8 cellular contexts compared by ENCODE assay signal in the genomic region with DNA sequence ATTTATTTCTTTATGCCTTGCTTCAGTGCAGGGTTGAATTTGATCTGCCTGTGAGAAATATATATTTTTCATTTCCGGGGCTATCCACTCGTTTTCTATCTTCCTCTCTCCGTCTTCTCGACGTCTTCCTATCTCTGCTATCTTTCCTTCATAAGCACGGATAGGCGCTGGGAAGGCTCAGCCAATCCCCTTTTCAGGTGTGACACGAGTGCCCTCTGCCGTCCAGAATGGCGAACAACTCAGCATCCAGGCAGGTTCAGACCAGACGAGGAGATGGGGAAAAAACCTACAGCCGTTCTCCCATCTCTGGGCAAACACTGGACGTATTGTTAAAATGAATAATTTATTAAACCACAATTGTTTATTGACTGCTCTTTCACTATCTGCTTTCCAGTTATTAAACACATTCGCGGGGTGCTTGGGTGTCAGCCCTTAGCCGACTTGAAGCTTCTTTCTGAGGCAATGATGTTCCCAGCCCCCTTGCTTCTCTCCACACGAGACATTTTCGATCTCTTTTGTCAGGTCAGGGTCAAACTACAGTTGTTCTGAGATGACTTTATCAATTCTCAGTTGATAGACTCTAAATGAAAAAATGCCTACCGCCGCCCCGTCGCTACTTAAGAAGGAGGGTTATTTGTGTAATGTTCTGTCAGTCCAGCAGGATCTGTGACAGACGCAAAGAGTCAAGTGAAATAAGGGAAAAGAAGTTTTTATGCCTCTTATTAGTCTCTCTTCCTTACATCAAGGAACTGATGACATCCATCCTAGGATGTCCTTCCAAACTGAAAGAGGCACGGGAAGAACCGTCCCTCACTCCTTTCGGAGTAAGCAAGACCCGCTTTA.
DNase-seq lines count a peak whose midpoint lies in the region; ATAC-seq and TF ChIP-seq lines count a peak whose summit lies in the region.

No MANE protein-coding gene starts in this region.

- peak overlapping the region in 4 of 5 experiments; percentile 3 to 55 (median 26) for H3K4me3 Mint-ChIP-seq in brain

- no peaks in the 10 kb centered on the region for H3K79me2 ChIP-seq in PC-9 (ENCODE audit: low read depth)

- H3K4me2 ChIP-seq in PC-9 = peak overlapping the region; percentile 51

- DNase-seq in BE2C (peak; percentile 79), HT1080 (ENCODE audit: low read depth) (peak; percentile 73), PC-9 (peak; percentile 44 to 77), iPS-NIHi7 (ENCODE audit: extremely low spot score) (peak; percentile 79)
- DNase-seq in stimulated activated CD4-positive, alpha-beta T cell treated with anti-CD3 and anti-CD28 coated beads, Interleukin-12 subunit alpha, Interleukin-12 subunit beta, amount 100 ng/mL, for 4 hours = peak; percentile 39

- POLR2A ChIA-PET in PC-9 (lab: Charles Lee; ENCODE audit: unreplicated experiment) = no interaction called here

- no peaks in the 10 kb centered on the region for H3K9me3 Mint-ChIP-seq in brain

- H3K27me3 Mint-ChIP-seq in brain = no peaks in the 10 kb centered on the region

- no peak overlapping the region for H3K27ac ChIP-seq in PC-9

- intact Hi-C loops in PC-9 (cut with micrococcal nuclease; ENCODE audit: unreplicated experiment) = loop anchor here (1.0 to 10.0 kb wide), 5 partner anchors 48 to 1795 kb away; no protein-coding TSS in a partner anchor

- H3K36me3 ChIP-seq in BE2C = no peaks in the 10 kb centered on the region
- H3K36me3 ChIP-seq in PC-9 (ENCODE audit: low read depth) = no peaks in the 10 kb centered on the region

- peak overlapping the region in 3 of 5 experiments; percentile 4 to 12 (median 5) for H3K27ac Mint-ChIP-seq in brain

- H3K4me1 Mint-ChIP-seq in brain = peaks cover 24% of the 10 kb centered on the region

- H3K9me3 ChIP-seq in BE2C (no peaks in the 10 kb centered on the region), PC-9 (ENCODE audit: insufficient read depth, low read depth) (no peaks in the 10 kb centered on the region)

- peak; percentile 98 for TF ChIP-seq CTCF in BE2C (IDR thresholded peaks at IDR 0.05; ENCODE audit: low read depth, low read length)
- TF ChIP-seq CTCF in PC-9 (conservative IDR thresholded peaks at IDR 0.05) = peak; percentile 69
- peak; percentile 69 to 81 for TF ChIP-seq CTCF in brain (conservative IDR thresholded peaks at IDR 0.05)

- ATAC-seq in GM18870 (IDR thresholded peaks at IDR 0.05; ENCODE audit: unreplicated experiment) = peak; percentile 68
- ATAC-seq in HG03097 (IDR thresholded peaks at IDR 0.05; ENCODE audit: low FRiP score, unreplicated experiment) = no peak

- H3F3A ChIP-seq in PC-9 (ENCODE audit: insufficient read depth, low read depth) = no peaks in the 10 kb centered on the region

- no peaks in the 10 kb centered on the region for H3K36me3 Mint-ChIP-seq in brain

- BruUV-seq in PC-9 (replicated peaks; lab: Mats Ljungman, UMichigan) = no TSS peak

- H4K20me1 ChIP-seq in PC-9 (ENCODE audit: insufficient read depth) = no peaks in the 10 kb centered on the region

- peaks cover 11% of the 10 kb centered on the region for H3K4me1 ChIP-seq in BE2C
- no peaks in the 10 kb centered on the region for H3K4me1 ChIP-seq in PC-9 (replicated peaks; ENCODE audit: insufficient read depth)

- H3K4me3 ChIP-seq in BE2C (ENCODE audit: low read depth, low read length) (peak overlapping the region; percentile 42), PC-9 (no peak overlapping the region)

- no peaks in the 10 kb centered on the region for H3K9me2 ChIP-seq in PC-9 (ENCODE audit: insufficient read depth)

- no peak overlapping the region for H2AFZ ChIP-seq in PC-9

- no peaks in the 10 kb centered on the region for H3K27me3 ChIP-seq in BE2C
- no peaks in the 10 kb centered on the region for H3K27me3 ChIP-seq in PC-9 (ENCODE audit: insufficient read depth, low read depth)

- CTCF ChIA-PET in PC-9 (lab: Charles Lee) = interaction anchor here (1.3 kb wide), 1 partner anchor 19 kb away, joined by 3 read pairs; no protein-coding TSS in a partner anchor
